ENCODE assay signal across 8 cellular contexts in genomic region chr14:22112004-22112403, GRCh38.
DNase-seq lines count a peak whose midpoint lies in the region; ATAC-seq, FAIRE-seq and TF ChIP-seq lines count a peak whose summit lies in the region.

No MANE protein-coding gene starts in this region.

- dilution Hi-C loops in endothelial cell of umbilical vein (cut with MboI; ENCODE audit: extremely low pct_ligation_motif_present, low sequenced_read_pairs): no loop called here

- CTCF ChIA-PET in endothelial cell of umbilical vein (lab: Charles Lee): interaction anchor here (0.6 to 2.9 kb wide), 28 partner anchors 9 to 465 kb away, joined by 3 to 27 read pairs (median 5); no protein-coding TSS in a partner anchor

- no peak for ATAC-seq in activated CD4-positive, CD25-positive, alpha-beta regulatory T cell treated with anti-CD3 and anti-CD28 coated beads, Interleukin-2, amount 50 U/mL, for 24 hours
- ATAC-seq in HG03039 (IDR thresholded peaks at IDR 0.05; ENCODE audit: unreplicated experiment): no peak

- no peaks in the 10 kb centered on the region for H4K20me1 ChIP-seq in endothelial cell of umbilical vein (replicated peaks; ENCODE audit: control insufficient read depth, extremely low read depth, insufficient read depth, low read length)

- DNase-seq in activated CD4-positive, CD25-positive, alpha-beta regulatory T cell (lab: John Stamatoyannopoulos, UW): peak in 3 of 4 experiments; percentile 14 to 40 (median 18)
- DNase-seq in endothelial cell of umbilical vein (ENCODE audit: low read depth, low spot score): peak; percentile 25
- peak; percentile 14 for DNase-seq in stimulated activated CD8-positive, alpha-beta memory T cell treated with anti-CD3 and anti-CD28 coated beads, Interleukin-4, amount 100 ng/mL, for 24 hours (ENCODE audit: low read depth)
- DNase-seq in NCI-H1048 (lab: John Stamatoyannopoulos, UW): no peak
- DNase-seq in MV-4-11 (lab: John Stamatoyannopoulos, UW): no peak

- intact Hi-C loops in endothelial cell of umbilical vein (cut with micrococcal nuclease): no loop called here

- no peak overlapping the region for H2AFZ ChIP-seq in endothelial cell of umbilical vein (ENCODE audit: low read depth, low read length)

- H3K9me1 ChIP-seq in endothelial cell of umbilical vein (replicated peaks; ENCODE audit: control insufficient read depth, extremely low read depth, insufficient read depth, low read length): no peaks in the 10 kb centered on the region

- no peak overlapping the region for H3K27ac ChIP-seq in endothelial cell of umbilical vein (ENCODE audit: insufficient read depth, low read depth, low read length)

- H3K79me2 ChIP-seq in endothelial cell of umbilical vein (ENCODE audit: control insufficient read depth, insufficient read depth, low read length): no peaks in the 10 kb centered on the region

- H3K9me3 ChIP-seq in endothelial cell of umbilical vein (replicated peaks; ENCODE audit: control insufficient read depth, insufficient read depth, low read length): no peaks in the 10 kb centered on the region

- no peak for TF ChIP-seq POLR2A in endothelial cell of umbilical vein (IDR thresholded peaks at IDR 0.05; ENCODE audit: low read depth, low read length)

- BruUV-seq in endothelial cell of umbilical vein (replicated peaks; lab: Mats Ljungman, UMichigan): no TSS peak

- peak; percentile 59 for TF ChIP-seq CTCF in WI38 (IDR thresholded peaks at IDR 0.05; ENCODE audit: low read depth, low read length)
- TF ChIP-seq CTCF in endothelial cell of umbilical vein (IDR thresholded peaks at IDR 0.05; ENCODE audit: extremely low read depth in 1 of 2, insufficient read depth in 1 of 2, low read depth in 1 of 2, low read length in 2 of 2): peak; percentile 48 to 64

- H3K4me2 ChIP-seq in endothelial cell of umbilical vein (ENCODE audit: insufficient read depth, low read length): no peak overlapping the region

- no peaks in the 10 kb centered on the region for H3K36me3 ChIP-seq in endothelial cell of umbilical vein (ENCODE audit: control insufficient read depth in 2 of 2, extremely low read depth in 1 of 2, insufficient read depth in 2 of 2, low read length in 2 of 2)

- no peak overlapping the region for H3K9ac ChIP-seq in endothelial cell of umbilical vein (replicated peaks; ENCODE audit: extremely low read depth, insufficient read depth, low read length)

- peak; percentile 44 for FAIRE-seq in endothelial cell of umbilical vein (lab: Jason Lieb, UNC)

- peaks cover 5 to 19% of the 10 kb centered on the region in 2 experiments for H3K27me3 ChIP-seq in endothelial cell of umbilical vein (ENCODE audit: control insufficient read depth in 2 of 2, insufficient read depth in 2 of 2, low read length in 2 of 2)

- H3K4me3 ChIP-seq in WI38 (ENCODE audit: low read depth, low read length) (no peak overlapping the region), endothelial cell of umbilical vein (replicated peaks in 1 of 3; ENCODE audit: insufficient read depth in 1 of 3, low read depth in 1 of 3, low read length in 3 of 3) (no peak overlapping the region)

- POLR2A ChIA-PET in endothelial cell of umbilical vein (lab: Charles Lee): no interaction called here

- no peaks in the 10 kb centered on the region for H3K4me1 ChIP-seq in endothelial cell of umbilical vein (ENCODE audit: control insufficient read depth, extremely low read depth, insufficient read depth, low read length)

TF ChIP-seq in endothelial cell of umbilical vein, 7 proteins besides CTCF, POLR2A, EP300 and RAD21:
- TF ChIP-seq GATA2 (IDR thresholded peaks at IDR 0.05; ENCODE audit: insufficient read depth, insufficient read length, low read depth, low read length) (peak; percentile 25), FOS (IDR thresholded peaks at IDR 0.05; ENCODE audit: borderline replicate concordance, insufficient read depth, low read length) (no peak)

Comparison
In these comparisons a context has a peak if more than half of its experiments do, and no peak if none do; other contexts are left out.
1. DNase-seq: peak in activated CD4-positive, CD25-positive, alpha-beta regulatory T cell (3 of 4), endothelial cell of umbilical vein (single experiment) and stimulated activated CD8-positive, alpha-beta memory T cell treated with anti-CD3 and anti-CD28 coated beads, Interleukin-4, amount 100 ng/mL, for 24 hours (single experiment); none in NCI-H1048 (single experiment) and MV-4-11 (single experiment).